ENCODE assay signal across 6 cellular contexts in the genomic region with DNA sequence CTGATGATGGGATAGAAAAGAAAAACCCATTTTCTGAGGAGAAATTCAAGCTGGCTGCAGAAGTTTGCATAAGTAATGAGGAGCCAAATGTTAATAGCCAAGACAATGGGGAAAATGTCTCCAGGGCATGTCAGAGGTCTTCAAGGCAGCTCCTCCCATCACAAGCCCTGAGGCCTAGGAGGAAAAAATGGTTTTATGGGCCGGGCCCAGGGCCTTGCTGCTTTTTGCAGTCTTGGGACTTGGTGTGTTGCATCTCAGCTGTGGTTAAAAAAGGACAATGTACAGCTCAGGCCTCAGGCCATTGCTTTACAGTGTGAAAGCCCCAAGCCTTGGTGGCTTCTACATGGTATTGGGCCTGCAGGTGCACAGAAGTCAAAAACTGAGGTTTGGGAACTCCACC.
DNase-seq lines count a peak whose midpoint lies in the region; ATAC-seq, FAIRE-seq and TF ChIP-seq lines count a peak whose summit lies in the region.
"Not testable (repeated sequence)": the region's sequence is repeated elsewhere in the genome, so short reads cannot be mapped to it uniquely, and the experiment has no call there.

No MANE protein-coding gene starts in this region.

- not testable (repeated sequence) for TF ChIP-seq RAD21 in A549 (conservative IDR thresholded peaks at IDR 0.05 in 1 of 2, IDR thresholded peaks at IDR 0.05 in 1 of 2)

- CTCF ChIA-PET in A549 (lab: Yijun Ruan, JAX); HEK293 (lab: Yijun Ruan, JAX): not testable (repeated sequence)

- DNase-seq in A549 (ENCODE audit: low read depth in 1 of 2, low spot score in 1 of 2), result not testable (repeated sequence)
- DNase-seq in Karpas-422 (peak; percentile 6), esophagus muscularis mucosa (ENCODE audit: extremely low spot score) (peak; percentile 31), islet precursor cell (peak; percentile 9), osteocyte (ENCODE audit: extremely low spot score, unreplicated experiment) (peak; percentile 49)

- not testable (repeated sequence) for H3K4me3 Mint-ChIP-seq in osteocyte (ENCODE audit: unreplicated experiment)

- H3K79me2 ChIP-seq in Karpas-422 (ENCODE audit: low read length), result not testable (repeated sequence)

- TF ChIP-seq EP300 in A549 (IDR thresholded peaks at IDR 0.05); esophagus muscularis mucosa (IDR thresholded peaks at IDR 0.05): not testable (repeated sequence)

- H3K27me3 ChIP-seq in Karpas-422 (ENCODE audit: low read length); esophagus muscularis mucosa: not testable (repeated sequence)

- not testable (repeated sequence) for H3K9ac ChIP-seq in Karpas-422 (ENCODE audit: low read length)

- H2AFZ ChIP-seq in Karpas-422 (ENCODE audit: low read length), result not testable (repeated sequence)

- not testable (repeated sequence) for H3K27me3 Mint-ChIP-seq in osteocyte (ENCODE audit: unreplicated experiment)

- H3K36me3 ChIP-seq in HEK293 (ENCODE audit: control insufficient read depth in 2 of 2, insufficient read depth in 1 of 2, low read length in 2 of 2); Karpas-422 (ENCODE audit: insufficient read depth, low read length); esophagus muscularis mucosa: not testable (repeated sequence)

- H3K4me1 Mint-ChIP-seq in osteocyte (ENCODE audit: unreplicated experiment), result not testable (repeated sequence)

- not testable (repeated sequence) for FAIRE-seq in A549 (lab: Jason Lieb, UNC)

- H3K4me2 ChIP-seq in A549; Karpas-422 (ENCODE audit: low read depth, low read length, poor library complexity, severe bottlenecking): not testable (repeated sequence)

- not testable (repeated sequence) for H3K36me3 Mint-ChIP-seq in osteocyte (ENCODE audit: unreplicated experiment)

- POLR2A ChIA-PET in A549 (lab: Yijun Ruan, JAX); HEK293 (lab: Yijun Ruan, JAX): not testable (repeated sequence)

- WGBS in A549 (ENCODE audit: missing lambda C conversion rate), result 0% methylated on average over 1 of the region's 1 CpG
- WGBS in esophagus muscularis mucosa, result 70% methylated on average over 1 of the region's 1 CpG

- H4K20me1 ChIP-seq in Karpas-422 (ENCODE audit: insufficient read depth, low read depth, low read length), result not testable (repeated sequence)

- not testable (repeated sequence) for H3K4me3 ChIP-seq in A549; HEK293 (ENCODE audit: low read depth, low read length); Karpas-422 (ENCODE audit: low read length); esophagus muscularis mucosa

- H3K27ac Mint-ChIP-seq in osteocyte (ENCODE audit: unreplicated experiment), result not testable (repeated sequence)

- not testable (repeated sequence) for H3K9me3 Mint-ChIP-seq in osteocyte (ENCODE audit: unreplicated experiment)

- H3K9me3 ChIP-seq in A549, result peaks cover 28% of the 10 kb centered on the region
- not testable (repeated sequence) for H3K9me3 ChIP-seq in HEK293 (ENCODE audit: control insufficient read depth, insufficient read depth, low read depth, low read length); Karpas-422 (ENCODE audit: low read length); esophagus muscularis mucosa

- H3K4me1 ChIP-seq in A549; HEK293 (ENCODE audit: control insufficient read depth, insufficient read depth, low read length); Karpas-422 (ENCODE audit: low read length); esophagus muscularis mucosa: not testable (repeated sequence)

- H3K27ac ChIP-seq in A549; HEK293 (ENCODE audit: extremely low read depth, low read depth, low read length); Karpas-422 (ENCODE audit: low read length); esophagus muscularis mucosa (replicated peaks in 1 of 4): not testable (repeated sequence)

- intact Hi-C loops in esophagus muscularis mucosa (cut with DNase I), result not testable (repeated sequence)

- not testable (repeated sequence) for TF ChIP-seq CTCF in A549 (IDR thresholded peaks at IDR 0.05); HEK293 (tag by site-specific recombination; IDR thresholded peaks at IDR 0.05); esophagus muscularis mucosa (IDR thresholded peaks at IDR 0.05); osteocyte (IDR thresholded peaks at IDR 0.05)

- ATAC-seq in A549, result not testable (repeated sequence)

- not testable (repeated sequence) for H3K9me2 ChIP-seq in Karpas-422 (replicated peaks; ENCODE audit: insufficient read depth, low read length)

- TF ChIP-seq POLR2A in A549 (IDR thresholded peaks at IDR 0.05; ENCODE audit: low read length); esophagus muscularis mucosa (IDR thresholded peaks at IDR 0.05; ENCODE audit: low read depth): not testable (repeated sequence)

TF ChIP-seq in A549, 52 proteins besides CTCF, POLR2A, EP300 and RAD21:
- peak; percentile 78 for TF ChIP-seq ZFP36 (IDR thresholded peaks at IDR 0.05; ENCODE audit: borderline replicate concordance, partially characterized antibody)

TF ChIP-seq in HEK293, 187 proteins besides CTCF, POLR2A, EP300 and RAD21:
- peak; percentile 85 for TF ChIP-seq ZNF585B (tag by site-specific recombination; IDR thresholded peaks at IDR 0.05)
